Comparison of ENCODE assay signal across 8 cellular contexts in the genomic region with DNA sequence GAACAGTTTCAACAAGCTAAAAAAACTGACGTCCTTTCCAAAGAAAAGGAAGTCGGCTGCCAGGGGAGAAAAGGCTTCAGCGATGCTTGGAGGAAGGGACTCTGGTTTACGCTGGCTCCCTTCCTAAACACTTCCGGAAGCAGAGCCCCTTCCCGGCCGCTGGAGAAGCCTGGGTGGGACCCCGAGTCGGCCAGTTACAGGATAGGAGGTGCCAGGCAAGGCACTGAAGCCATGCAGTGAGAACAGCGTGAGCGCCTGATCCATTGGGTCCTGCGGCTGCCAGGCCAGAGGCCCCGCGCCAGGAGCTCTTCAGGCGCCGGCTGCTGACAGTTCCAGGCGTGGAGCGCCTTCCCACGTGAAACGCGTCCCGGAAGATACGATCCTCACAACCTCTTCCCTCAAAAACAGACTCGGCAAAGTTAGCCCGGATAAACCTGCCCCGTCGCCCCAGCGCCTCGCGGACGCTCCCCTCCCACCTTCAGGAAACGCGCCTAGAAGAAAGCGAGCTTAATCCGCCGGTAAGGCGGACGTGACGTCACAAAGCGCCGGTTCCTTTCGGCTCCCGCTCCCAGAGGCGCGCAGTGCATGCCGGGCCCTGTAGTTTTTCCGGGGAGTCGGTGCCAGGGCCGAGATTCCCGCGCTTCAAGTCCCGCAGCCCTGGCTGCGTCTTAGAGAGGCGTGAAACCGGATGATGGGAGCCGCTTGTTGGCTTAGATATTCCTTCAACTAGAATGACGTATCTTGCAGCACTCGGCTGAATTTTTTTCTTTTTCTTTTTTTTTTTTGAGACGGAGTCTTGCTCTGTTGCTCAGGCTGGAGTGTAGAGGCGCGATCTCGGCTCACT. TPM values are rescaled to one million over a fixed set of nuclear protein-coding genes. Genes with fewer than 3 reads are reported as not detected.
DNase-seq lines count a peak whose midpoint lies in the region; TF ChIP-seq lines count a peak whose summit lies in the region.

A gene with protein sequence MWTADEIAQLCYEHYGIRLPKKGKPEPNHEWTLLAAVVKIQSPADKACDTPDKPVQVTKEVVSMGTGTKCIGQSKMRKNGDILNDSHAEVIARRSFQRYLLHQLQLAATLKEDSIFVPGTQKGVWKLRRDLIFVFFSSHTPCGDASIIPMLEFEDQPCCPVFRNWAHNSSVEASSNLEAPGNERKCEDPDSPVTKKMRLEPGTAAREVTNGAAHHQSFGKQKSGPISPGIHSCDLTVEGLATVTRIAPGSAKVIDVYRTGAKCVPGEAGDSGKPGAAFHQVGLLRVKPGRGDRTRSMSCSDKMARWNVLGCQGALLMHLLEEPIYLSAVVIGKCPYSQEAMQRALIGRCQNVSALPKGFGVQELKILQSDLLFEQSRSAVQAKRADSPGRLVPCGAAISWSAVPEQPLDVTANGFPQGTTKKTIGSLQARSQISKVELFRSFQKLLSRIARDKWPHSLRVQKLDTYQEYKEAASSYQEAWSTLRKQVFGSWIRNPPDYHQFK (minus strand): TSS at position 520 of the 844 bp plus-strand sequence. CDS start 2,482 bp downstream, outside the sequence.

- H3K36me3 ChIP-seq in effector memory CD4-positive, alpha-beta T cell (ENCODE audit: control insufficient read depth, insufficient read depth, low read length): peaks cover 8% of the 10 kb centered on the region

- no peaks in the 10 kb centered on the region for H3K9me3 ChIP-seq in effector memory CD4-positive, alpha-beta T cell (ENCODE audit: control insufficient read depth, low read length)

- H3K4me1 ChIP-seq in effector memory CD4-positive, alpha-beta T cell (ENCODE audit: control insufficient read depth, insufficient read depth, low read length, poor library complexity, severe bottlenecking): peaks cover 21% of the 10 kb centered on the region

- POLR2A ChIA-PET in activated CD8-positive, alpha-beta memory T cell treated with anti-CD3 and anti-CD28 coated beads for 36 hours (lab: Charles Lee): interaction anchor here (0.6 to 4.6 kb wide), 11 partner anchors 22 to 190 kb away, joined by 3 to 80 read pairs (median 5); partner anchors contain the start of genes GABARAPL2, KARS1, TERF2IP and TMEM231

- H3K27me3 ChIP-seq in effector memory CD4-positive, alpha-beta T cell (replicated peaks; ENCODE audit: control insufficient read depth, insufficient read depth, low read length, poor library complexity, severe bottlenecking): no peaks in the 10 kb centered on the region

- no peak for TF ChIP-seq CTCF in GM20000 (IDR thresholded peaks at IDR 0.05; ENCODE audit: extremely low read depth, missing control alignments)

- CTCF ChIA-PET in activated CD8-positive, alpha-beta memory T cell treated with anti-CD3 and anti-CD28 coated beads for 36 hours (lab: Charles Lee): interaction anchor here (0.8 to 2.6 kb wide), 7 partner anchors 16 to 151 kb away, joined by 3 to 20 read pairs (median 4); partner anchors contain the start of genes KARS1 and TERF2IP

- peak within 1 kb of the TSS; percentile 87 for H3K27ac ChIP-seq in effector memory CD4-positive, alpha-beta T cell (ENCODE audit: insufficient read depth, low read length, poor library complexity, severe bottlenecking)

- H3K4me3 ChIP-seq in effector memory CD4-positive, alpha-beta T cell (ENCODE audit: insufficient read depth, low read depth, low read length, poor library complexity, severe bottlenecking): peak within 1 kb of the TSS; percentile 76

- DNase-seq in CMK (ENCODE audit: low read depth): peak; percentile 90
- DNase-seq in GM20000 (ENCODE audit: low spot score): peak; percentile 88
- DNase-seq in HT-29 (ENCODE audit: low spot score): peak; percentile 98
- peak; percentile 97 for DNase-seq in NOMO-1 (lab: John Stamatoyannopoulos, UW; ENCODE audit: unreplicated experiment in 2 of 2)
- peak; percentile 96 to 99 (median 99) for DNase-seq in effector memory CD4-positive, alpha-beta T cell
- peak; percentile 98 for DNase-seq in medulla oblongata (ENCODE audit: extremely low spot score)
- peak; percentile 97 for DNase-seq in stimulated activated CD8-positive, alpha-beta memory T cell treated with anti-CD3 and anti-CD28 coated beads, Interleukin-12 subunit alpha, Interleukin-12 subunit beta, amount 100 ng/mL, for 1 hour (ENCODE audit: low read depth)

RNA-seq across cellular contexts. Expression of the gene that starts here (rescaled TPM):
- 28.7 and 45.0 TPM in 2 replicates for total RNA-seq in HT-29 (2014; rRNA removed; shearing (Covaris generic))
- total RNA-seq in activated CD8-positive, alpha-beta memory T cell treated with anti-CD3 and anti-CD28 coated beads for 36 hours: 10 to 100 TPM; 53.5 to 57.2 TPM

Comparison
In these comparisons a context has a peak if more than half of its experiments do, and no peak if none do; other contexts are left out.
1. Peak in every context shown above with its lines: DNase-seq, H3K4me3 ChIP-seq and H3K27ac ChIP-seq.